In genomic region chr3:157336252-157337009, GRCh38 we compare ENCODE assay signal across 19 cellular contexts.
DNase-seq lines count a peak whose midpoint lies in the region; ATAC-seq, FAIRE-seq and TF ChIP-seq lines count a peak whose summit lies in the region.
"Had no signal": no experiment of that assay in that cellular context is flagged by ENCODE, and none has a peak within 500 bp of the region (broad histone marks: within the 10 kb centered on the region; RNA-seq: fewer than 3 reads in every experiment).

No MANE protein-coding gene starts in this region.

- H3K27me3 ChIP-seq in H1 (replicated peaks in 1 of 4; ENCODE audit: control insufficient read depth in 3 of 4, extremely low read depth in 1 of 4, insufficient read depth in 3 of 4, low read length in 3 of 4) (no peaks in the 10 kb centered on the region), neural progenitor cell (no peaks in the 10 kb centered on the region)

- no peak for TF ChIP-seq POLR2A in H1 (IDR thresholded peaks at IDR 0.05; ENCODE audit: control extremely low read depth in 1 of 2, low read depth in 2 of 2, low read length in 2 of 2)

- POLR2A ChIA-PET in H1 (lab: Charles Lee; ENCODE audit: partially characterized antibody): interaction anchor here (1.0 kb wide), 1 partner anchor 11 kb away, joined by 3 read pairs; no protein-coding TSS in a partner anchor

- no peak overlapping the region for H2AK5ac ChIP-seq in H1 (ENCODE audit: low read depth, low read length)

- no peak for TF ChIP-seq EP300 in H1 (IDR thresholded peaks at IDR 0.05; ENCODE audit: borderline replicate concordance in 1 of 2, low read depth in 2 of 2, low read length in 2 of 2)

- no peak overlapping the region for H2BK15ac ChIP-seq in H1 (ENCODE audit: low read length)

- H3K79me2 ChIP-seq in H1 (ENCODE audit: control insufficient read depth in 1 of 2, insufficient read depth in 2 of 2, low read length in 2 of 2) (no peaks in the 10 kb centered on the region), neural progenitor cell (ENCODE audit: low read depth) (no peaks in the 10 kb centered on the region)

- H3K4me2 ChIP-seq in H1 (ENCODE audit: insufficient read depth in 1 of 2, low read depth in 2 of 2, low read length in 2 of 2): no peak overlapping the region
- peak overlapping the region; percentile 61 for H3K4me2 ChIP-seq in neural progenitor cell

- H2AFZ ChIP-seq in H1 (ENCODE audit: low read length) (no peak overlapping the region), neural progenitor cell (replicated peaks) (peak overlapping the region; percentile 98)

- H3K9me3 Mint-ChIP-seq in neural progenitor cell: peaks cover 26% of the 10 kb centered on the region
- H3K9me3 Mint-ChIP-seq: activated T-helper 1 cell treated with anti-CD3 and anti-CD28 coated beads, Interleukin-12 subunit alpha, Interleukin-12 subunit beta, Interleukin-2, Interleukin-4 antibody, amounts not matched to agents 30 ng/mL and 10 ng/mL and 1 ng/mL, durations not matched to agents 14 hours and 24 hours and 36 hours had no signal

- no peak overlapping the region for H3K4me3 ChIP-seq in H1 (ENCODE audit: extremely low read depth in 1 of 4, insufficient read depth in 2 of 4, low read depth in 3 of 4, low read length in 4 of 4)
- no peak overlapping the region for H3K4me3 ChIP-seq in neural progenitor cell

- H3K36me3 Mint-ChIP-seq in neural progenitor cell: peaks cover 11% of the 10 kb centered on the region
- H3K36me3 Mint-ChIP-seq: T-cell had no signal

- H4K20me1 ChIP-seq in H1 (replicated peaks in 1 of 2; ENCODE audit: control insufficient read depth in 1 of 2, insufficient read depth in 2 of 2, low read length in 2 of 2) (no peaks in the 10 kb centered on the region), neural progenitor cell (ENCODE audit: low read depth) (no peaks in the 10 kb centered on the region)

- no peak overlapping the region for H4K5ac ChIP-seq in H1 (ENCODE audit: insufficient read length, low read depth, low read length)

- H3K4ac ChIP-seq in H1 (replicated peaks; ENCODE audit: insufficient read length, low read depth, low read length): no peak overlapping the region

- H3K9ac ChIP-seq in H1 (replicated peaks in 1 of 4; ENCODE audit: extremely low read depth in 1 of 4, low read depth in 3 of 4, low read length in 3 of 4): no peak overlapping the region
- H3K9ac ChIP-seq in neural progenitor cell: no peak overlapping the region

- H3K9me3 ChIP-seq in H1 (ENCODE audit: insufficient read depth in 2 of 2, low read depth in 1 of 2, low read length in 1 of 2) (peaks cover 12 to 20% of the 10 kb centered on the region in 2 experiments), neural progenitor cell (ENCODE audit: low read depth) (no peaks in the 10 kb centered on the region)

- H2BK5ac ChIP-seq in H1 (ENCODE audit: low read depth, low read length): no peak overlapping the region; the same call in 1 of the 2 replicates

- no peak overlapping the region for H3K23ac ChIP-seq in H1 (ENCODE audit: insufficient read length)

- no peaks in the 10 kb centered on the region for H3K23me2 ChIP-seq in H1 (ENCODE audit: low read depth, low read length)

- H3K27ac ChIP-seq in H1 (ENCODE audit: low read depth, low read length): no peak overlapping the region
- H3K27ac ChIP-seq in neural progenitor cell: no peak overlapping the region

- H3K18ac ChIP-seq in H1 (ENCODE audit: extremely low read depth, low read length): no peak overlapping the region

- H3K27ac Mint-ChIP-seq in neural progenitor cell: peak overlapping the region; percentile 100
- H3K27ac Mint-ChIP-seq: activated naive CD4-positive, alpha-beta T cell treated with anti-CD3 and anti-CD28 coated beads, Interleukin-2, amount 50 U/mL, for 72 hours; activated T-helper 1 cell treated with anti-CD3 and anti-CD28 coated beads, Interleukin-12 subunit alpha, Interleukin-12 subunit beta, Interleukin-2, Interleukin-4 antibody, amounts not matched to agents 30 ng/mL and 10 ng/mL and 1 ng/mL, durations not matched to agents 14 hours and 24 hours and 36 hours; T-cell had no signal

- no peak overlapping the region for H4K8ac ChIP-seq in H1 (ENCODE audit: extremely low read depth, insufficient read depth, low read length)

- H3K4me1 Mint-ChIP-seq in neural progenitor cell: peaks cover 50% of the 10 kb centered on the region
- H3K4me1 Mint-ChIP-seq: T-cell had no signal

- H3K56ac ChIP-seq in H1 (replicated peaks; ENCODE audit: insufficient read length, low read depth, low read length): no peak overlapping the region

- no peak for TF ChIP-seq RAD21 in H1 (IDR thresholded peaks at IDR 0.05 in 1 of 2, conservative IDR thresholded peaks at IDR 0.05 in 1 of 2; ENCODE audit: low read depth in 2 of 2, low read length in 2 of 2)

- peak overlapping the region; percentile 13; the same call in 1 of the 2 replicates for H2BK20ac ChIP-seq in H1 (ENCODE audit: low read length)

- no peaks in the 10 kb centered on the region for H3K79me1 ChIP-seq in H1 (ENCODE audit: low read depth, low read length)

- H3K4me3 Mint-ChIP-seq in neural progenitor cell: peak overlapping the region; percentile 49
- H3K4me3 Mint-ChIP-seq: activated T-helper 1 cell treated with anti-CD3 and anti-CD28 coated beads, Interleukin-12 subunit alpha, Interleukin-12 subunit beta, Interleukin-2, Interleukin-4 antibody, amounts not matched to agents 30 ng/mL and 10 ng/mL and 1 ng/mL, durations not matched to agents 14 hours and 24 hours and 36 hours; T-cell had no signal

- no peak overlapping the region for H4K91ac ChIP-seq in H1 (replicated peaks; ENCODE audit: insufficient read length, low read length)

- DNase-seq in ELR (ENCODE audit: low read depth) (peak; percentile 64), NCI-H146 (lab: John Stamatoyannopoulos, UW) (peak; percentile 31), H1 (ENCODE audit: low read depth in 1 of 2, low spot score in 2 of 2) (no peak), neural progenitor cell (ENCODE audit: low spot score) (no peak), GM19240 (ENCODE audit: insufficient read length, low spot score) (no peak), midbrain (lab: John Stamatoyannopoulos, UW) (no peak)
- DNase-seq: activated CD4-positive, alpha-beta T cell treated with anti-CD3 and anti-CD28 coated beads for 48 hours; effector memory CD4-positive, alpha-beta T cell; GOT3; NCI-H1417 treated with DMSO at 0.1 percent for 48 hours; NCI-H2171; stimulated activated CD4-positive, alpha-beta T cell treated with anti-CD3 and anti-CD28 coated beads, Interleukin-12 subunit alpha, Interleukin-12 subunit beta, amount 100 ng/mL, for 4 hours; T-cell; trophoblast cell had no signal

- 86% methylated on average over 4 of the region's 4 CpGs; no CpG with 5 or more reads in 1 of the 2 experiments for WGBS in H1 (ENCODE audit: extremely low coverage in 1 of 2, insufficient coverage in 1 of 2, insufficient read length in 1 of 2, insufficient replicate concordance in 2 of 2, low coverage in 1 of 2, low lambda C conversion rate in 2 of 2, missing lambda C conversion rate in 1 of 2), 2 experiments

- H3K27me3 Mint-ChIP-seq in neural progenitor cell (ENCODE audit: insufficient read depth, low read depth): no peaks in the 10 kb centered on the region
- H3K27me3 Mint-ChIP-seq: T-cell had no signal

- no peak overlapping the region for H2BK120ac ChIP-seq in H1 (replicated peaks; ENCODE audit: low read depth, low read length)

- CTCF ChIA-PET in H1 (lab: Charles Lee; ENCODE audit: partially characterized antibody): interaction anchor here (0.6 to 1.5 kb wide), 5 partner anchors 9 to 711 kb away, joined by 3 to 8 read pairs (median 3); no protein-coding TSS in a partner anchor

- no peak overlapping the region for H2BK12ac ChIP-seq in H1 (ENCODE audit: low read depth, low read length)

- H3K36me3 ChIP-seq in H1 (ENCODE audit: control insufficient read depth in 2 of 4, insufficient read depth in 4 of 4, low read length in 3 of 4): peaks cover 0 to 2% (median 0%) of the 10 kb centered on the region in 4 experiments; a peak in 1 of 8 replicates
- no peaks in the 10 kb centered on the region for H3K36me3 ChIP-seq in neural progenitor cell

- TF ChIP-seq CTCF in H1 (IDR thresholded peaks at IDR 0.05; ENCODE audit: control extremely low read depth in 1 of 3, insufficient read depth in 1 of 3, low read depth in 1 of 3, low read length in 3 of 3): no peak
- no peak for TF ChIP-seq CTCF in neural progenitor cell (IDR thresholded peaks at IDR 0.05)

- H3F3A ChIP-seq in neural progenitor cell (ENCODE audit: low read depth): no peaks in the 10 kb centered on the region

- H3K4me1 ChIP-seq in H1 (replicated peaks in 1 of 4; ENCODE audit: control insufficient read depth in 3 of 4, insufficient read depth in 4 of 4, low read length in 3 of 4) (peaks cover 0 to 10% (median 6%) of the 10 kb centered on the region in 4 experiments), neural progenitor cell (peaks cover 15% of the 10 kb centered on the region)

- H3K14ac ChIP-seq in H1 (ENCODE audit: insufficient read length): no peak overlapping the region

- ATAC-seq in GM21367 (IDR thresholded peaks at IDR 0.05; ENCODE audit: unreplicated experiment): no peak
- no peak for ATAC-seq in HG02938 (IDR thresholded peaks at IDR 0.05; ENCODE audit: unreplicated experiment)
- ATAC-seq: activated naive CD4-positive, alpha-beta T cell treated with anti-CD3 and anti-CD28 coated beads, Interleukin-2, amount 50 U/mL, for 72 hours; Right ventricle myocardium inferior; T-cell had no signal

- FAIRE-seq in H1 (lab: Jason Lieb, UNC): no peak

TF ChIP-seq in H1, 55 proteins besides CTCF, POLR2A, EP300 and RAD21:
- no peak for TF ChIP-seq GABPA (IDR thresholded peaks at IDR 0.05; ENCODE audit: borderline replicate concordance, insufficient read depth, low read length)
- TF ChIP-seq MAFK (IDR thresholded peaks at IDR 0.05; ENCODE audit: low read depth, low read length): no peak
- TF ChIP-seq PHF8 (conservative IDR thresholded peaks at IDR 0.05; ENCODE audit: low read depth, low read length): no peak
- TF ChIP-seq JUND (IDR thresholded peaks at IDR 0.05; ENCODE audit: low read length): no peak
- no peak for TF ChIP-seq SUZ12 (IDR thresholded peaks at IDR 0.05; ENCODE audit: low read length)
- TF ChIP-seq CHD1 (IDR thresholded peaks at IDR 0.05; ENCODE audit: low read depth, low read length): no peak
- TF ChIP-seq ASH2L (IDR thresholded peaks at IDR 0.05; ENCODE audit: low read length): no peak
- no peak for TF ChIP-seq ZNF274 (IDR thresholded peaks at IDR 0.05; ENCODE audit: borderline replicate concordance, extremely low read depth, low read length)
TF ChIP-seq in H1: peak in this region for 0.

Comparison
In these comparisons a context has a peak if more than half of its experiments do, and no peak if none do; other contexts are left out.
1. DNase-seq: peak in ELR (single experiment) and NCI-H146 (single experiment); none in H1 (0 of 2), neural progenitor cell (single experiment), GM19240 (single experiment) and midbrain (single experiment).